Comparison of ENCODE assay signal across 8 cellular contexts in genomic region chrX:48631376-48632090, GRCh38. TPM values are rescaled to one million over a fixed set of nuclear protein-coding genes. Genes with fewer than 3 reads are reported as not detected.
DNase-seq lines count a peak whose midpoint lies in the region; ATAC-seq and TF ChIP-seq lines count a peak whose summit lies in the region.

No MANE protein-coding gene starts in this region.

- H3K4me3 ChIP-seq in Panc1 (ENCODE audit: low read depth in 2 of 2, low read length in 2 of 2) (peak overlapping the region in 1 of 2 experiments; percentile 2; a peak in 1 of 4 replicates), fibroblast of mammary gland (ENCODE audit: control insufficient read depth, low read depth, low read length) (no peak overlapping the region), neural cell (ENCODE audit: low read length) (no peak overlapping the region)

- CTCF ChIA-PET in Panc1 (lab: Charles Lee): interaction anchor here (1.0 kb wide), 1 partner anchor 10 kb away, joined by 4 read pairs; no protein-coding TSS in a partner anchor

- H3K79me2 ChIP-seq in neural cell (replicated peaks; ENCODE audit: insufficient read depth, low read length): no peaks in the 10 kb centered on the region

- intact Hi-C loops in Panc1 (cut with micrococcal nuclease; ENCODE audit: unreplicated experiment): no loop called here
- intact Hi-C loops in activated T-helper 1 cell treated with anti-CD3 and anti-CD28 coated beads, Interleukin-12 subunit alpha, Interleukin-12 subunit beta, Interleukin-2, Interleukin-4 antibody, amounts not matched to agents 30 ng/mL and 10 ng/mL and 1 ng/mL, durations not matched to agents 14 hours and 24 hours and 36 hours (cut with micrococcal nuclease): no loop called here

- H3K9me3 Mint-ChIP-seq in activated T-helper 1 cell treated with anti-CD3 and anti-CD28 coated beads, Interleukin-12 subunit alpha, Interleukin-12 subunit beta, Interleukin-2, Interleukin-4 antibody, amounts not matched to agents 30 ng/mL and 10 ng/mL and 1 ng/mL, durations not matched to agents 14 hours and 24 hours and 36 hours: no peaks in the 10 kb centered on the region
- H3K9me3 Mint-ChIP-seq in stimulated activated naive CD8-positive, alpha-beta T cell treated with anti-CD3 and anti-CD28 coated beads, Interleukin-15, Interleukin-2, amounts not matched to agents 100 ng/mL and 50 ng/mL, for 24 hours: no peaks in the 10 kb centered on the region

- H4K20me1 ChIP-seq in neural cell (ENCODE audit: insufficient read depth): no peaks in the 10 kb centered on the region

- H2AFZ ChIP-seq in neural cell (ENCODE audit: low read depth, low read length): no peak overlapping the region

- POLR2A ChIA-PET in Panc1 (lab: Charles Lee): no interaction called here

- H3K36me3 Mint-ChIP-seq in activated T-helper 1 cell treated with anti-CD3 and anti-CD28 coated beads, Interleukin-12 subunit alpha, Interleukin-12 subunit beta, Interleukin-2, Interleukin-4 antibody, amounts not matched to agents 30 ng/mL and 10 ng/mL and 1 ng/mL, durations not matched to agents 14 hours and 24 hours and 36 hours (ENCODE audit: low read depth): no peaks in the 10 kb centered on the region
- H3K36me3 Mint-ChIP-seq in stimulated activated naive CD8-positive, alpha-beta T cell treated with anti-CD3 and anti-CD28 coated beads, Interleukin-15, Interleukin-2, amounts not matched to agents 100 ng/mL and 50 ng/mL, for 24 hours (ENCODE audit: low read depth): no peaks in the 10 kb centered on the region

- H3K9ac ChIP-seq in neural cell (ENCODE audit: low read length): no peak overlapping the region

- H3K9me2 ChIP-seq in neural cell (ENCODE audit: insufficient read depth, low read length): no peaks in the 10 kb centered on the region

- in situ Hi-C loops in Panc1 (cut with HindIII; ENCODE audit: low pct_unique_long_range_greater_than_20kb, low sequenced_read_pairs): no loop called here

- no peak overlapping the region for H3K27ac Mint-ChIP-seq in activated T-helper 1 cell treated with anti-CD3 and anti-CD28 coated beads, Interleukin-12 subunit alpha, Interleukin-12 subunit beta, Interleukin-2, Interleukin-4 antibody, amounts not matched to agents 30 ng/mL and 10 ng/mL and 1 ng/mL, durations not matched to agents 14 hours and 24 hours and 36 hours
- H3K27ac Mint-ChIP-seq in stimulated activated naive CD8-positive, alpha-beta T cell treated with anti-CD3 and anti-CD28 coated beads, Interleukin-15, Interleukin-2, amounts not matched to agents 100 ng/mL and 50 ng/mL, for 24 hours: no peak overlapping the region

- H3K4me2 ChIP-seq in neural cell (ENCODE audit: low read length): no peak overlapping the region

- no TSS peak for BruUV-seq in Panc1 (replicated peaks; lab: Mats Ljungman, UMichigan)

- no peaks in the 10 kb centered on the region for H3F3A ChIP-seq in neural cell (ENCODE audit: insufficient read depth, low read length, poor library complexity, severe bottlenecking)

- ATAC-seq in GM19025 (IDR thresholded peaks at IDR 0.05; ENCODE audit: low read depth, unreplicated experiment) (peak; percentile 86), Panc1 (peak; percentile 98)

- H3K4me3 Mint-ChIP-seq in activated T-helper 1 cell treated with anti-CD3 and anti-CD28 coated beads, Interleukin-12 subunit alpha, Interleukin-12 subunit beta, Interleukin-2, Interleukin-4 antibody, amounts not matched to agents 30 ng/mL and 10 ng/mL and 1 ng/mL, durations not matched to agents 14 hours and 24 hours and 36 hours: peak overlapping the region; percentile 19
- H3K4me3 Mint-ChIP-seq in stimulated activated naive CD8-positive, alpha-beta T cell treated with anti-CD3 and anti-CD28 coated beads, Interleukin-15, Interleukin-2, amounts not matched to agents 100 ng/mL and 50 ng/mL, for 24 hours: peak overlapping the region; percentile 41

- H3K9me3 ChIP-seq in Panc1 (ENCODE audit: control insufficient read depth, insufficient read depth, low read depth, low read length) (no peaks in the 10 kb centered on the region), neural cell (ENCODE audit: low read length) (no peaks in the 10 kb centered on the region)

- TF ChIP-seq RAD21 in neural cell (conservative IDR thresholded peaks at IDR 0.05): peak; percentile 71

- TF ChIP-seq EP300 in neural cell (conservative IDR thresholded peaks at IDR 0.05; ENCODE audit: poor library complexity, severe bottlenecking): no peak

- peaks cover 4% of the 10 kb centered on the region; the same call in 1 of the 2 replicates for H3K4me1 ChIP-seq in Panc1 (ENCODE audit: control insufficient read depth, insufficient read depth, low read length)

- H3K27me3 Mint-ChIP-seq in activated T-helper 1 cell treated with anti-CD3 and anti-CD28 coated beads, Interleukin-12 subunit alpha, Interleukin-12 subunit beta, Interleukin-2, Interleukin-4 antibody, amounts not matched to agents 30 ng/mL and 10 ng/mL and 1 ng/mL, durations not matched to agents 14 hours and 24 hours and 36 hours (ENCODE audit: insufficient read depth): no peaks in the 10 kb centered on the region
- H3K27me3 Mint-ChIP-seq in stimulated activated naive CD8-positive, alpha-beta T cell treated with anti-CD3 and anti-CD28 coated beads, Interleukin-15, Interleukin-2, amounts not matched to agents 100 ng/mL and 50 ng/mL, for 24 hours: no peaks in the 10 kb centered on the region

- peak; percentile 88 for DNase-seq in Ammon's horn (ENCODE audit: low spot score)
- DNase-seq in HuH-7.5 (ENCODE audit: low spot score): peak; percentile 83
- DNase-seq in Panc1 (ENCODE audit: low read depth, low spot score): peak; percentile 85
- peak; percentile 69 for DNase-seq in activated T-helper 1 cell treated with anti-CD3 and anti-CD28 coated beads, Interleukin-12 subunit alpha, Interleukin-12 subunit beta, Interleukin-2, Interleukin-4 antibody, amounts not matched to agents 30 ng/mL and 10 ng/mL and 1 ng/mL, durations not matched to agents 14 hours and 24 hours and 36 hours (ENCODE audit: low spot score)
- DNase-seq in fibroblast of mammary gland (ENCODE audit: low read depth): peak; percentile 90

- no peaks in the 10 kb centered on the region for H3K27me3 ChIP-seq in Panc1 (ENCODE audit: control insufficient read depth, insufficient read depth, low read length)
- no peaks in the 10 kb centered on the region for H3K27me3 ChIP-seq in neural cell (ENCODE audit: insufficient read depth, low read depth, low read length)

- peak; percentile 67; the same call in 1 of the 2 replicates for TF ChIP-seq CTCF in Panc1 (IDR thresholded peaks at IDR 0.05)
- peak; percentile 60 for TF ChIP-seq CTCF in fibroblast of mammary gland (conservative IDR thresholded peaks at IDR 0.05; ENCODE audit: control insufficient read depth, insufficient read depth, low read depth, low read length)
- peak; percentile 59 for TF ChIP-seq CTCF in neural cell (IDR thresholded peaks at IDR 0.05; ENCODE audit: poor library complexity, severe bottlenecking)

- no peaks in the 10 kb centered on the region for H3K36me3 ChIP-seq in Panc1 (ENCODE audit: control insufficient read depth, insufficient read depth, low read length)
- no peaks in the 10 kb centered on the region for H3K36me3 ChIP-seq in neural cell (ENCODE audit: insufficient read depth, low read length)

- H3K4me1 Mint-ChIP-seq in activated T-helper 1 cell treated with anti-CD3 and anti-CD28 coated beads, Interleukin-12 subunit alpha, Interleukin-12 subunit beta, Interleukin-2, Interleukin-4 antibody, amounts not matched to agents 30 ng/mL and 10 ng/mL and 1 ng/mL, durations not matched to agents 14 hours and 24 hours and 36 hours (ENCODE audit: low read depth): peaks cover 3% of the 10 kb centered on the region
- H3K4me1 Mint-ChIP-seq in stimulated activated naive CD8-positive, alpha-beta T cell treated with anti-CD3 and anti-CD28 coated beads, Interleukin-15, Interleukin-2, amounts not matched to agents 100 ng/mL and 50 ng/mL, for 24 hours (ENCODE audit: low read depth): peaks cover 6% of the 10 kb centered on the region

- peak overlapping the region; percentile 44; the same call in 1 of the 2 replicates for H3K27ac ChIP-seq in Panc1 (ENCODE audit: low read length)
- no peak overlapping the region for H3K27ac ChIP-seq in neural cell (ENCODE audit: low read length)

TF ChIP-seq in neural cell, 6 proteins besides CTCF, POLR2A, EP300 and RAD21:
- TF ChIP-seq TAF1 (IDR thresholded peaks at IDR 0.05; ENCODE audit: low read depth): no peak
- TF ChIP-seq SMC3 (conservative IDR thresholded peaks at IDR 0.05; ENCODE audit: poor library complexity): peak; percentile 45

RNA-seq across cellular contexts. Expression of gene WDR13, which starts 34.2 kb away (rescaled TPM):
- total RNA-seq in Panc1 (2021; ENCODE audit: unreplicated experiment): 91.3 TPM
- polyA plus RNA-seq in Panc1 (2012; ENCODE audit: insufficient read length): 155 TPM
- total RNA-seq in activated T-helper 1 cell treated with anti-CD3 and anti-CD28 coated beads, Interleukin-12 subunit alpha, Interleukin-12 subunit beta, Interleukin-2, Interleukin-4 antibody, amounts not matched to agents 30 ng/mL and 10 ng/mL and 1 ng/mL, durations not matched to agents 14 hours and 24 hours and 36 hours: 36.3 and 36.5 TPM in 2 replicates
- polyA plus RNA-seq in neural cell: 210 and 217 TPM in 2 replicates
- polyA minus RNA-seq in neural cell: 110 and 126 TPM in 2 replicates

RNA-seq across cellular contexts. Expression of gene WAS, which starts 52.1 kb away (rescaled TPM):
- total RNA-seq in Panc1 (2021; ENCODE audit: unreplicated experiment): 0.82 TPM
- polyA plus RNA-seq in Panc1 (2012; ENCODE audit: insufficient read length): 1.3 TPM
- total RNA-seq in activated T-helper 1 cell treated with anti-CD3 and anti-CD28 coated beads, Interleukin-12 subunit alpha, Interleukin-12 subunit beta, Interleukin-2, Interleukin-4 antibody, amounts not matched to agents 30 ng/mL and 10 ng/mL and 1 ng/mL, durations not matched to agents 14 hours and 24 hours and 36 hours: 106 and 122 TPM in 2 replicates
- 1.0 and 1.1 TPM in 2 replicates for polyA plus RNA-seq in neural cell
- polyA minus RNA-seq in neural cell: not detected in 2 replicates

RNA-seq across cellular contexts. Expression of gene RBM3, which starts 57.2 kb away (rescaled TPM):
- total RNA-seq in Panc1 (2021; ENCODE audit: unreplicated experiment): 528 TPM
- polyA plus RNA-seq in Panc1 (2012; ENCODE audit: insufficient read length): 600 TPM
- 318 and 338 TPM in 2 replicates for total RNA-seq in activated T-helper 1 cell treated with anti-CD3 and anti-CD28 coated beads, Interleukin-12 subunit alpha, Interleukin-12 subunit beta, Interleukin-2, Interleukin-4 antibody, amounts not matched to agents 30 ng/mL and 10 ng/mL and 1 ng/mL, durations not matched to agents 14 hours and 24 hours and 36 hours
- polyA plus RNA-seq in neural cell: 327 and 378 TPM in 2 replicates
- 144 and 147 TPM in 2 replicates for polyA minus RNA-seq in neural cell

Comparison
In these comparisons a context has a peak if more than half of its experiments do, and no peak if none do; other contexts are left out.
1. RNA of gene WAS, which starts 52.1 kb away (total RNA-seq): 106 to 122 TPM in activated T-helper 1 cell treated with anti-CD3 and anti-CD28 coated beads, Interleukin-12 subunit alpha, Interleukin-12 subunit beta, Interleukin-2, Interleukin-4 antibody, amounts not matched to agents 30 ng/mL and 10 ng/mL and 1 ng/mL, durations not matched to agents 14 hours and 24 hours and 36 hours; 0.82 TPM in Panc1 (single experiment); every median in the first group is over 10 times any median in the second.
2. Peak in every context shown above with its lines, with median percentiles within 50 percentile points of each other: DNase-seq and CTCF ChIP-seq.